ENCODE assay signal across 19 cellular contexts in the genomic region with DNA sequence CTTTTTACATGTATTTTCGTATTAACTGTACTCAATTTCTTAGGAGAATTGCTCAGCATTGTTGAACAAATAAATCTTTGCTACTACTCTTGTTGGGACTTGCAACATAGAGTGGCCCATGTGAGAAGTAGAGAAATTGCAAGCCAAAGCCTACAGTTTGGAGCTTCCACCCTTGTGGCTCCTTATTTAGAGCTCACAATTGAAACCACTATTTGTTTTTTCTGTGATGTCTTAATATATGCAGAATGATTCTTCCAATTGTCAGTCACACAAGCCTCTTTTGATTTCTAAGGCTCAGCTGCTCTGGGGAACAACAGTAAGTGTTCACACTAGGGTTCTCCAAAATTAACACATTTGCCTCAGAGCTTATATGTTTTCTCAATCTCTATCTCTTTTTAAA.
"Had no signal": no experiment of that assay in that cellular context is flagged by ENCODE, and none has a peak within 500 bp of the region (broad histone marks: within the 10 kb centered on the region; RNA-seq: fewer than 3 reads in every experiment).

No MANE protein-coding gene starts in this region.

- H3K27me3 ChIP-seq: gastrocnemius medialis, right atrium auricular region, tibial nerve had no signal

- DNase-seq: activated CD4-positive, alpha-beta T cell treated with anti-CD3 and anti-CD28 coated beads, Interleukin-2, amount 10 ng/mL, durations not matched to agents 7 days and 5 days; activated CD4-positive, CD25-positive, alpha-beta regulatory T cell treated with anti-CD3 and anti-CD28 coated beads, Interleukin-2, amount 50 U/mL, for 72 hours; activated CD8-positive, alpha-beta T cell treated with anti-CD3 and anti-CD28 coated beads, Interleukin-2, amount 10 ng/mL, durations not matched to agents 7 days and 5 days; activated gamma-delta T cell treated with Interleukin-2 at 50 U/mL for 16 hours; aorta; central memory CD4-positive, alpha-beta T cell; effector memory CD8-positive, alpha-beta T cell; gastrocnemius medialis; islet precursor cell; left colon; naive thymus-derived CD8-positive, alpha-beta T cell; stimulated activated CD4-positive, alpha-beta T cell treated with anti-CD3 and anti-CD28 coated beads, Interleukin-12 subunit alpha, Interleukin-12 subunit beta, amount 100 ng/mL, for 4 hours; stimulated activated CD4-positive, alpha-beta T cell treated with anti-CD3 and anti-CD28 coated beads, Interleukin-4, amount 100 ng/mL, for 4 hours; stimulated activated naive CD8-positive, alpha-beta T cell treated with anti-CD3 and anti-CD28 coated beads, Interleukin-15, Interleukin-2, amounts not matched to agents 100 U/mL and 50 U/mL, for 24 hours; T-cell; WERI-Rb-1 had no signal

- H3K36me3 ChIP-seq: gastrocnemius medialis, right atrium auricular region, tibial nerve, WERI-Rb-1 had no signal

- H3K4me1 ChIP-seq: gastrocnemius medialis, right atrium auricular region, tibial nerve had no signal

- H3K27ac ChIP-seq: gastrocnemius medialis, right atrium auricular region, tibial nerve, WERI-Rb-1 had no signal

- H3K9me3 ChIP-seq: gastrocnemius medialis, right atrium auricular region, tibial nerve had no signal

- H3K4me3 ChIP-seq: gastrocnemius medialis, right atrium auricular region, tibial nerve had no signal

- ATAC-seq: activated CD8-positive, alpha-beta T cell treated with anti-CD3 and anti-CD28 coated beads, Interleukin-2, amount 10 ng/mL, durations not matched to agents 7 days and 5 days; effector memory CD8-positive, alpha-beta T cell; esophagus mucosa; gastrocnemius medialis; left colon; naive thymus-derived CD8-positive, alpha-beta T cell; stimulated activated naive CD8-positive, alpha-beta T cell treated with anti-CD3 and anti-CD28 coated beads, Interleukin-15, Interleukin-2, amounts not matched to agents 100 U/mL and 50 U/mL, for 24 hours; T-cell had no signal
